ENCODE assay signal across 1 cellular context in the genomic region with DNA sequence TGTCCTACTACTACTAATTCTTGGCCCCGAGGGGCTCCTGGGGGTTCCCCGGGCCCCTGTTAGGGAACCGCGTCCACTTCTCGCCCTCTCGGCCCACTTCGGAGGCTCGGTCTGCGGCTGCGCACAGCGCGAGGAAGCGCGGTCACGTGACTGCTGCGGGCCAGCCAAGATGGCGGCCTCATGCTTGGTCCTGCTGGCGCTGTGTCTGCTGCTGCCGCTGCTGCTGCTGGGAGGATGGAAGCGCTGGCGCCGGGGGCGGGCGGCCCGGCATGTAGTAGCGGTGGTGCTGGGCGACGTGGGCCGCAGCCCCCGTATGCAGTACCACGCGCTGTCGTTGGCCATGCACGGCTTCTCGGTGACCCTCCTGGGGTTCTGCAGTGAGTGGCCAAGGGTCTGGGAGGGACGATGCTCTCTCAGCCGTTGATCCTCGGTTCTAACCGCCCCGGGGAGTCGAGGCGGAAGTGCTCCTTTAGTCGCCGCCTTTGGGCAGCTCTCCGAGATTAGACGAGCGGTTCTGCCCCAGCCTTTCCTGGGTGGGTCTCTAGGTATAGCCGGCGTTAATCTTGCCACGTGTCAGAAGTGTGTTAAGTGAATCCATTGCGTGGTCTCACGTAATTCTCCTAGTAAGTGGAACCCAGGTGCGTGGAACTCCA.
TF ChIP-seq lines count a peak whose summit lies in the region.

Gene ALG1, plus strand, starts transcription at position 163 of the 653 bp plus-strand sequence. Its CDS starts 7 bp downstream, at position 170.

TF ChIP-seq in K562, 482 proteins besides CTCF, POLR2A, EP300 and RAD21 (continued from another document):
- TF ChIP-seq, protein P1, sequence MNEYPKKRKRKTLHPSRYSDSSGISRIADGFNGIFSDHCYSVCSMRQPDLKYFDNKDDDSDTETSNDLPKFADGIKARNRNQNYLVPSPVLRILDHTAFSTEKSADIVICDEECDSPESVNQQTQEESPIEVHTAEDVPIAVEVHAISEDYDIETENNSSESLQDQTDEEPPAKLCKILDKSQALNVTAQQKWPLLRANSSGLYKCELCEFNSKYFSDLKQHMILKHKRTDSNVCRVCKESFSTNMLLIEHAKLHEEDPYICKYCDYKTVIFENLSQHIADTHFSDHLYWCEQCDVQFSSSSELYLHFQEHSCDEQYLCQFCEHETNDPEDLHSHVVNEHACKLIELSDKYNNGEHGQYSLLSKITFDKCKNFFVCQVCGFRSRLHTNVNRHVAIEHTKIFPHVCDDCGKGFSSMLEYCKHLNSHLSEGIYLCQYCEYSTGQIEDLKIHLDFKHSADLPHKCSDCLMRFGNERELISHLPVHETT (CRISPR knock-in tag; conservative IDR thresholded peaks at IDR 0.05 in 1 of 2, IDR thresholded peaks at IDR 0.05 in 1 of 2), result peak in 1 of 2 experiments; percentile 50; a peak in 1 of 4 replicates
- TF ChIP-seq PREB (CRISPR knock-in tag; IDR thresholded peaks at IDR 0.05) (no peak), CBX3 (IDR thresholded peaks at IDR 0.05; ENCODE audit: borderline replicate concordance in 1 of 2, low read length in 2 of 2) (peak in 1 of 2 experiments; percentile 67; a peak in 2 of 3 replicates), DIDO1 (tag; IDR thresholded peaks at IDR 0.05; ENCODE audit: low read depth) (peak; percentile 81), NFRKB (IDR thresholded peaks at IDR 0.05; ENCODE audit: low read depth) (peak; percentile 71), SIN3A (IDR thresholded peaks at IDR 0.05; ENCODE audit: borderline replicate concordance in 2 of 2, control insufficient read depth in 1 of 2, low read depth in 2 of 2, low read length in 2 of 2) (peak; percentile 77 to 98; a peak in 2 of 4 replicates)
- TF ChIP-seq, protein P2, sequence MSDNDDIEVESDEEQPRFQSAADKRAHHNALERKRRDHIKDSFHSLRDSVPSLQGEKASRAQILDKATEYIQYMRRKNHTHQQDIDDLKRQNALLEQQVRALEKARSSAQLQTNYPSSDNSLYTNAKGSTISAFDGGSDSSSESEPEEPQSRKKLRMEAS (CRISPR knock-in tag; IDR thresholded peaks at IDR 0.05), result peak; percentile 71
